In the genomic region with DNA sequence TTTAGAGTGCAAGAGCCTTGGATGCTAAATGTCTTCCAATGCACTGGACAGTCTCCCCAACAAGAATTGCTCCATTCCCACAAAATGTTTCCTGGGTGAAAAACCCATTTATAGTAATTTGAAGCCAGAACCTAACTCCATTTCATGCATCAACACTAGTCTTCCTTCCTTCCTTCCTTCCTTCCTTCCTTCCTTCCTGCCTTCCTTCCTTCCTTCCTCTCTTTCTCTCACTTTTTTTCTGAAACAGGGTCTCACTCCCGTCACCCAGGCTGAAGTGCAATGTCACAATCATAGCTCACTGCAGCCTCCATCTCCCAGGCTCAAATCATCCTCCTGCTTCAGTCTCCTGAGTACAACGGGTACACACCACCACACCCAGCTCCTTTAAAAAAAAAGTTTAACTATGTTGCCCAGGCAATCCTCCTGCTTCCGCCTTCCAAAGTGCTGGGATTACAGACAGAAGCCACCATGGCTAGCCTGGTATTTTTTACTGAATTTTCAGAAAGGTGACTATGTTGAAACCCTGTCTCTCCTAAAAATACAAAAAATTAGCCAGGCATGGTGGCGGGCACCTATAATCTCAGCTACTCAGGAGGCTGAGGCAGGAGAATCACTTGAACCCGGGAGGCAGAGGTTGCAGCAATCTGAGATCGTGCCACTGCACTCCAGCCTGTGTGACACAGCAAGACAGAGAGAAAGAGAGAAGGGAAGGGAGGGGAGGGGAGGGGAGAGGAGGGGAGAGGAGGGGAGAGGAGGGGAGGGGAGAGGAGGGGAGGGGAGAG, we compare ENCODE assay signal across 10 cellular contexts. TPM values are rescaled to one million over a fixed set of nuclear protein-coding genes. Genes with fewer than 3 reads are reported as not detected.
DNase-seq lines count a peak whose midpoint lies in the region; ATAC-seq, FAIRE-seq and TF ChIP-seq lines count a peak whose summit lies in the region.
"Not testable (repeated sequence)": the region's sequence is repeated elsewhere in the genome, so short reads cannot be mapped to it uniquely, and the experiment has no call there.
"Had no signal": no experiment of that assay in that cellular context is flagged by ENCODE, and none has a peak within 500 bp of the region (broad histone marks: within the 10 kb centered on the region; RNA-seq: fewer than 3 reads in every experiment).

No MANE protein-coding gene starts in this region.

- not testable (repeated sequence) for H2AFZ ChIP-seq in Loucy (ENCODE audit: low read length)
- H2AFZ ChIP-seq in endothelial cell of umbilical vein (ENCODE audit: low read depth, low read length) (peak overlapping the region; percentile 9), parathyroid adenoma (peak overlapping the region; percentile 54)

- H3K79me2 ChIP-seq in Loucy (ENCODE audit: insufficient read depth, low read length): peaks cover 33% of the 10 kb centered on the region
- H3K79me2 ChIP-seq in endothelial cell of umbilical vein (ENCODE audit: control insufficient read depth, insufficient read depth, low read length): peaks cover 18% of the 10 kb centered on the region
- not testable (repeated sequence) for H3K79me2 ChIP-seq in parathyroid adenoma

- H3K4me3 Mint-ChIP-seq in CD8-positive, alpha-beta memory T cell: peak overlapping the region; percentile 76 to 96 (median 87)
- peak overlapping the region; percentile 86 for H3K4me3 Mint-ChIP-seq in activated B cell treated with CpG ODN at 0.5 μM for 24 hours
- H3K4me3 Mint-ChIP-seq in activated naive CD8-positive, alpha-beta T cell treated with anti-CD3 and anti-CD28 coated beads for 36 hours: peak overlapping the region; percentile 85
- peak overlapping the region; percentile 83 for H3K4me3 Mint-ChIP-seq in mesothelial cell of epicardium

- peaks cover 30% of the 10 kb centered on the region for H3K4me1 ChIP-seq in CD8-positive, alpha-beta memory T cell (ENCODE audit: insufficient read depth, low read length)
- H3K4me1 ChIP-seq in Loucy (ENCODE audit: insufficient read depth, low read length, poor library complexity, severe bottlenecking) (peaks cover 30% of the 10 kb centered on the region), endothelial cell of umbilical vein (ENCODE audit: control insufficient read depth, extremely low read depth, insufficient read depth, low read length) (peaks cover 28% of the 10 kb centered on the region), parathyroid adenoma (peaks cover 23% of the 10 kb centered on the region)
- not testable (repeated sequence) for H3K4me1 ChIP-seq in uterus

- H3K9ac ChIP-seq in Loucy (ENCODE audit: low read depth, low read length, poor library complexity, severe bottlenecking): peak overlapping the region; percentile 86
- H3K9ac ChIP-seq in endothelial cell of umbilical vein (replicated peaks; ENCODE audit: extremely low read depth, insufficient read depth, low read length); parathyroid adenoma: not testable (repeated sequence)

- not testable (repeated sequence) for BruUV-seq in endothelial cell of umbilical vein (replicated peaks; lab: Mats Ljungman, UMichigan)

- dilution Hi-C loops in endothelial cell of umbilical vein (cut with MboI; ENCODE audit: extremely low pct_ligation_motif_present, low sequenced_read_pairs): not testable (repeated sequence)

- peaks cover 16% of the 10 kb centered on the region for H4K20me1 ChIP-seq in Loucy (ENCODE audit: insufficient read depth, low read length, poor library complexity, severe bottlenecking)
- H4K20me1 ChIP-seq in endothelial cell of umbilical vein (replicated peaks; ENCODE audit: control insufficient read depth, extremely low read depth, insufficient read depth, low read length): not testable (repeated sequence)

- H3K27me3 ChIP-seq in CD8-positive, alpha-beta memory T cell (ENCODE audit: insufficient read depth, low read length, poor library complexity, severe bottlenecking); Loucy (ENCODE audit: insufficient read depth, low read length, poor library complexity, severe bottlenecking); endothelial cell of umbilical vein (ENCODE audit: control insufficient read depth in 2 of 2, insufficient read depth in 2 of 2, low read length in 2 of 2); parathyroid adenoma (ENCODE audit: control insufficient read depth, insufficient read depth, low read length); uterus: not testable (repeated sequence)

- intact Hi-C loops in activated B cell treated with CpG ODN at 0.5 μM for 24 hours (cut with micrococcal nuclease): loop anchor here (5.0 kb wide), 3 partner anchors 37 to 242 kb away; partner anchors contain the start of gene CORO1C
- intact Hi-C loops in endothelial cell of umbilical vein (cut with micrococcal nuclease); uterus (cut with DNase I; ENCODE audit: low total_unique reads): not testable (repeated sequence)

- peak overlapping the region; percentile 66 for H3K4me3 ChIP-seq in CD8-positive, alpha-beta memory T cell (ENCODE audit: low read length)
- H3K4me3 ChIP-seq in Loucy (ENCODE audit: low read length, poor library complexity, severe bottlenecking): peak overlapping the region; percentile 76
- H3K4me3 ChIP-seq in endothelial cell of umbilical vein (replicated peaks in 1 of 3; ENCODE audit: insufficient read depth in 1 of 3, low read depth in 1 of 3, low read length in 3 of 3); parathyroid adenoma (ENCODE audit: low read depth, low read length): not testable (repeated sequence)
- H3K4me3 ChIP-seq in uterus: peak overlapping the region in 1 of 2 donors; percentile 77

- FAIRE-seq in endothelial cell of umbilical vein (lab: Jason Lieb, UNC): peak; percentile 52

- not testable (repeated sequence) for H3K27ac ChIP-seq in CD8-positive, alpha-beta memory T cell (ENCODE audit: low read depth, low read length); endothelial cell of umbilical vein (ENCODE audit: insufficient read depth, low read depth, low read length); parathyroid adenoma
- H3K27ac ChIP-seq in uterus: peak overlapping the region; percentile 88 to 96

- peak overlapping the region in 6 of 8 donors; percentile 58 to 94 (median 78) for H3K27ac Mint-ChIP-seq in CD8-positive, alpha-beta memory T cell
- H3K27ac Mint-ChIP-seq in activated B cell treated with CpG ODN at 0.5 μM for 24 hours: peak overlapping the region; percentile 59
- H3K27ac Mint-ChIP-seq in activated naive CD8-positive, alpha-beta T cell treated with anti-CD3 and anti-CD28 coated beads for 36 hours; mesothelial cell of epicardium: not testable (repeated sequence)

- H3F3A ChIP-seq in Loucy (ENCODE audit: low read depth): not testable (repeated sequence)

- peaks cover 35 to 41% (median 41%) of the 10 kb centered on the region in 3 donors for H3K4me1 Mint-ChIP-seq in CD8-positive, alpha-beta memory T cell
- H3K4me1 Mint-ChIP-seq in activated B cell treated with CpG ODN at 0.5 μM for 24 hours: peaks cover 63% of the 10 kb centered on the region
- peaks cover 33% of the 10 kb centered on the region for H3K4me1 Mint-ChIP-seq in activated naive CD8-positive, alpha-beta T cell treated with anti-CD3 and anti-CD28 coated beads for 36 hours
- H3K4me1 Mint-ChIP-seq in mesothelial cell of epicardium: peaks cover 35% of the 10 kb centered on the region

- not testable (repeated sequence) for TF ChIP-seq POLR2A in endothelial cell of umbilical vein (IDR thresholded peaks at IDR 0.05; ENCODE audit: low read depth, low read length); uterus (IDR thresholded peaks at IDR 0.05)

- CTCF ChIA-PET in CD8-positive, alpha-beta memory T cell (lab: Charles Lee): interaction anchor here (1.4 to 1.7 kb wide), 2 partner anchors 11 to 195 kb away, joined by 3 to 5 read pairs; no protein-coding TSS in a partner anchor
- CTCF ChIA-PET in activated B cell treated with CpG ODN at 0.5 μM for 24 hours (lab: Charles Lee) (interaction anchor here (1.0 kb wide), 1 partner anchor 24 kb away, joined by 4 read pairs; no protein-coding TSS in a partner anchor), endothelial cell of umbilical vein (lab: Charles Lee) (interaction anchor here (1.0 to 2.6 kb wide), 3 partner anchors 34 to 91 kb away, joined by 3 to 14 read pairs (median 9); no protein-coding TSS in a partner anchor)

- ATAC-seq in activated B cell treated with CpG ODN at 0.5 μM for 24 hours (ENCODE audit: low read depth): not testable (repeated sequence)

- peak overlapping the region; percentile 89 for H3K4me2 ChIP-seq in Loucy (ENCODE audit: low read depth, low read length, poor library complexity, severe bottlenecking)
- H3K4me2 ChIP-seq in endothelial cell of umbilical vein (ENCODE audit: insufficient read depth, low read length); parathyroid adenoma (ENCODE audit: low read length): not testable (repeated sequence)

- not testable (repeated sequence) for DNase-seq in CD8-positive, alpha-beta memory T cell; activated B cell treated with CpG ODN at 0.5 μM for 24 hours; activated naive CD8-positive, alpha-beta T cell treated with anti-CD3 and anti-CD28 coated beads for 36 hours; endothelial cell of umbilical vein (ENCODE audit: low read depth, low spot score); mesothelial cell of epicardium (ENCODE audit: low spot score in 2 of 2, unreplicated experiment in 2 of 2); uterus

- H3K9me2 ChIP-seq in Loucy (replicated peaks; ENCODE audit: low read depth, low read length): not testable (repeated sequence)

- H3K9me3 Mint-ChIP-seq in CD8-positive, alpha-beta memory T cell; activated B cell treated with CpG ODN at 0.5 μM for 24 hours; activated naive CD8-positive, alpha-beta T cell treated with anti-CD3 and anti-CD28 coated beads for 36 hours; mesothelial cell of epicardium: not testable (repeated sequence)

- H3K36me3 ChIP-seq in CD8-positive, alpha-beta memory T cell (ENCODE audit: insufficient read depth, low read length); Loucy (ENCODE audit: insufficient read depth, low read length); endothelial cell of umbilical vein (ENCODE audit: control insufficient read depth in 2 of 2, extremely low read depth in 1 of 2, insufficient read depth in 2 of 2, low read length in 2 of 2); parathyroid adenoma (ENCODE audit: control insufficient read depth, insufficient read depth, low read length); uterus: not testable (repeated sequence)

- not testable (repeated sequence) for TF ChIP-seq CTCF in Loucy (conservative IDR thresholded peaks at IDR 0.05; ENCODE audit: low read length); activated B cell treated with CpG ODN at 0.5 μM for 24 hours (IDR thresholded peaks at IDR 0.05); endothelial cell of umbilical vein (IDR thresholded peaks at IDR 0.05; ENCODE audit: extremely low read depth in 1 of 2, insufficient read depth in 1 of 2, low read depth in 1 of 2, low read length in 2 of 2); mesothelial cell of epicardium (IDR thresholded peaks at IDR 0.05; ENCODE audit: unreplicated experiment); parathyroid adenoma (IDR thresholded peaks at IDR 0.05); uterus (IDR thresholded peaks at IDR 0.05)

- H3K36me3 Mint-ChIP-seq in CD8-positive, alpha-beta memory T cell: peaks cover 0 to 12% (median 0%) of the 10 kb centered on the region in 3 donors
- not testable (repeated sequence) for H3K36me3 Mint-ChIP-seq in activated B cell treated with CpG ODN at 0.5 μM for 24 hours (ENCODE audit: low read depth); mesothelial cell of epicardium
- peaks cover 23% of the 10 kb centered on the region for H3K36me3 Mint-ChIP-seq in activated naive CD8-positive, alpha-beta T cell treated with anti-CD3 and anti-CD28 coated beads for 36 hours

- POLR2A ChIA-PET in CD8-positive, alpha-beta memory T cell (lab: Charles Lee): interaction anchor here (0.6 to 1.2 kb wide), 4 partner anchors 18 to 841 kb away, joined by 3 to 4 read pairs (median 4); partner anchors contain the start of gene ISCU
- POLR2A ChIA-PET in activated B cell treated with CpG ODN at 0.5 μM for 24 hours (lab: Charles Lee): interaction anchor here (0.5 to 3.3 kb wide), 3 partner anchors 21 to 328 kb away, joined by 5 to 19 read pairs (median 12); partner anchors contain the start of gene ISCU
- POLR2A ChIA-PET in endothelial cell of umbilical vein (lab: Charles Lee): not testable (repeated sequence)

- H3K9me3 ChIP-seq in CD8-positive, alpha-beta memory T cell (ENCODE audit: low read length); Loucy (ENCODE audit: insufficient read depth, low read depth, low read length); endothelial cell of umbilical vein (replicated peaks; ENCODE audit: control insufficient read depth, insufficient read depth, low read length); parathyroid adenoma (ENCODE audit: control insufficient read depth, low read length); uterus: not testable (repeated sequence)

- H3K27me3 Mint-ChIP-seq in CD8-positive, alpha-beta memory T cell; activated B cell treated with CpG ODN at 0.5 μM for 24 hours; mesothelial cell of epicardium (ENCODE audit: low read depth): not testable (repeated sequence)
- H3K27me3 Mint-ChIP-seq in activated naive CD8-positive, alpha-beta T cell treated with anti-CD3 and anti-CD28 coated beads for 36 hours: peaks cover 12% of the 10 kb centered on the region

- not testable (repeated sequence) for H3K9me1 ChIP-seq in endothelial cell of umbilical vein (replicated peaks; ENCODE audit: control insufficient read depth, extremely low read depth, insufficient read depth, low read length)

RNA-seq across cellular contexts. Expression of gene SSH1, which starts 1.9 kb away (rescaled TPM):
- 10 to 100 TPM; 38.4 to 42.4 TPM for total RNA-seq in CD8-positive, alpha-beta memory T cell
- 12.0 TPM for polyA plus RNA-seq in CD8-positive, alpha-beta memory T cell
- 19.8 and 21.4 TPM in 2 replicates for total RNA-seq in activated B cell treated with CpG ODN at 0.5 μM for 24 hours
- total RNA-seq in activated naive CD8-positive, alpha-beta T cell treated with anti-CD3 and anti-CD28 coated beads for 36 hours: 10 to 100 TPM; 20.7 to 26.9 TPM
- 57.5 and 71.4 TPM in 2 replicates for total RNA-seq in endothelial cell of umbilical vein
- polyA plus RNA-seq in endothelial cell of umbilical vein: 20.2 and 20.6 TPM in 2 replicates
- polyA plus RNA-seq in endothelial cell of umbilical vein (2011; cell fraction: cytosol; rRNA removed): 14.9 and 18.6 TPM in 2 replicates
- 81.2 and 96.3 TPM in 2 replicates for polyA plus RNA-seq in endothelial cell of umbilical vein (2011; cell fraction: nucleus; rRNA removed)
- 24.5 and 25.2 TPM in 2 replicates for polyA plus RNA-seq in endothelial cell of umbilical vein (2012)
- polyA minus RNA-seq in endothelial cell of umbilical vein: 93.7 and 104 TPM in 2 replicates
- polyA minus RNA-seq in endothelial cell of umbilical vein (2011; cell fraction: cytosol; rRNA and poly(A)+ RNA removed): 11.3 TPM
- 107 and 110 TPM in 2 replicates for polyA minus RNA-seq in endothelial cell of umbilical vein (2011; cell fraction: nucleus; rRNA and poly(A)+ RNA removed)
- 36.1 to 38.4 TPM (median 37.7 TPM) in 3 replicates for total RNA-seq in mesothelial cell of epicardium
- 10 to 100 TPM in 2 of 4 donors, 1 to 10 TPM in 2; 8.7 to 55.4 (median 10.7) TPM for total RNA-seq in uterus

RNA-seq across cellular contexts. Expression of gene DAO, which starts 20.6 kb away (rescaled TPM):
- not detected for total RNA-seq in CD8-positive, alpha-beta memory T cell
- not detected for polyA plus RNA-seq in CD8-positive, alpha-beta memory T cell
- not detected in 2 replicates for total RNA-seq in activated B cell treated with CpG ODN at 0.5 μM for 24 hours
- not detected for total RNA-seq in activated naive CD8-positive, alpha-beta T cell treated with anti-CD3 and anti-CD28 coated beads for 36 hours
- total RNA-seq in endothelial cell of umbilical vein: not detected in 2 replicates
- polyA plus RNA-seq in endothelial cell of umbilical vein: not detected in 2 replicates
- not detected in 2 replicates for polyA plus RNA-seq in endothelial cell of umbilical vein (2011; cell fraction: cytosol; rRNA removed)
- polyA plus RNA-seq in endothelial cell of umbilical vein (2011; cell fraction: nucleus; rRNA removed): not detected in 2 replicates
- polyA plus RNA-seq in endothelial cell of umbilical vein (2012): not detected in 2 replicates
- polyA minus RNA-seq in endothelial cell of umbilical vein: not detected in 2 replicates
- not detected for polyA minus RNA-seq in endothelial cell of umbilical vein (2011; cell fraction: cytosol; rRNA and poly(A)+ RNA removed)
- polyA minus RNA-seq in endothelial cell of umbilical vein (2011; cell fraction: nucleus; rRNA and poly(A)+ RNA removed): not detected in 2 replicates
- not detected in 3 replicates for total RNA-seq in mesothelial cell of epicardium
- not detected for total RNA-seq in uterus
- total RNA-seq: H4 had no signal
- polyA plus RNA-seq: esophagus had no signal
